In genomic region chr21:25582888-25583287, GRCh38 we compare ENCODE assay signal across 15 cellular contexts. TPM values are rescaled to one million over a fixed set of nuclear protein-coding genes. Genes with fewer than 3 reads are reported as not detected.
DNase-seq lines count a peak whose midpoint lies in the region; ATAC-seq, FAIRE-seq and TF ChIP-seq lines count a peak whose summit lies in the region.
"Had no signal": no experiment of that assay in that cellular context is flagged by ENCODE, and none has a peak within 500 bp of the region (broad histone marks: within the 10 kb centered on the region; RNA-seq: fewer than 3 reads in every experiment).

No MANE protein-coding gene starts in this region.

- no peaks in the 10 kb centered on the region for H3K9me3 ChIP-seq in pancreas
- H3K9me3 ChIP-seq: tibial nerve had no signal

- in situ Hi-C loops in KBM-7 (cut with MboI; ENCODE audit: low pct_unique_long_range_greater_than_20kb, low sequenced_read_pairs) = no loop called here

- no peaks in the 10 kb centered on the region for H3K27me3 ChIP-seq in pancreas
- H3K27me3 ChIP-seq: foreskin keratinocyte, tibial nerve had no signal

- H3K4me3 Mint-ChIP-seq in activated CD4-positive, alpha-beta T cell treated with anti-CD3 and anti-CD28 coated beads, Interleukin-2, amount 10 ng/mL, durations not matched to agents 7 days and 5 days = no peak overlapping the region
- H3K4me3 Mint-ChIP-seq in IgD-negative memory B cell = no peak overlapping the region
- H3K4me3 Mint-ChIP-seq in activated T-helper 17 cell treated with anti-CD3 and anti-CD28 coated beads, Interleukin-2, amount 50 U/mL, for 72 hours = no peak overlapping the region
- no peak overlapping the region for H3K4me3 Mint-ChIP-seq in stimulated activated effector memory CD8-positive, alpha-beta T cell treated with anti-CD3 and anti-CD28 coated beads, Interleukin-12 subunit alpha, Interleukin-12 subunit beta, amount 100 ng/mL, for 72 hours

- no peak for FAIRE-seq in pancreas (lab: Jason Lieb, UNC)
- FAIRE-seq: endometrium, HTR-8/SVneo had no signal

- H3K27ac ChIP-seq in pancreas = no peak overlapping the region
- H3K27ac ChIP-seq: foreskin keratinocyte, tibial nerve had no signal

- H3K36me3 Mint-ChIP-seq in activated CD4-positive, alpha-beta T cell treated with anti-CD3 and anti-CD28 coated beads, Interleukin-2, amount 10 ng/mL, durations not matched to agents 7 days and 5 days (ENCODE audit: low read depth) = peaks cover 56% of the 10 kb centered on the region
- peaks cover 5% of the 10 kb centered on the region for H3K36me3 Mint-ChIP-seq in IgD-negative memory B cell
- peaks cover 81% of the 10 kb centered on the region for H3K36me3 Mint-ChIP-seq in activated T-helper 17 cell treated with anti-CD3 and anti-CD28 coated beads, Interleukin-2, amount 50 U/mL, for 72 hours (ENCODE audit: low read depth)
- H3K36me3 Mint-ChIP-seq in stimulated activated effector memory CD8-positive, alpha-beta T cell treated with anti-CD3 and anti-CD28 coated beads, Interleukin-12 subunit alpha, Interleukin-12 subunit beta, amount 100 ng/mL, for 72 hours = peaks cover 100% of the 10 kb centered on the region

- H3K4me1 ChIP-seq in pancreas = peaks cover 0 to 6% (median 4%) of the 10 kb centered on the region in 3 donors
- H3K4me1 ChIP-seq: foreskin keratinocyte, tibial nerve had no signal

- peaks cover 3% of the 10 kb centered on the region for H3K9me3 Mint-ChIP-seq in activated CD4-positive, alpha-beta T cell treated with anti-CD3 and anti-CD28 coated beads, Interleukin-2, amount 10 ng/mL, durations not matched to agents 7 days and 5 days
- H3K9me3 Mint-ChIP-seq in IgD-negative memory B cell = no peaks in the 10 kb centered on the region
- H3K9me3 Mint-ChIP-seq in activated T-helper 17 cell treated with anti-CD3 and anti-CD28 coated beads, Interleukin-2, amount 50 U/mL, for 72 hours = no peaks in the 10 kb centered on the region
- H3K9me3 Mint-ChIP-seq in stimulated activated effector memory CD8-positive, alpha-beta T cell treated with anti-CD3 and anti-CD28 coated beads, Interleukin-12 subunit alpha, Interleukin-12 subunit beta, amount 100 ng/mL, for 72 hours = no peaks in the 10 kb centered on the region

- no peaks in the 10 kb centered on the region for H3K27me3 Mint-ChIP-seq in activated CD4-positive, alpha-beta T cell treated with anti-CD3 and anti-CD28 coated beads, Interleukin-2, amount 10 ng/mL, durations not matched to agents 7 days and 5 days
- no peaks in the 10 kb centered on the region for H3K27me3 Mint-ChIP-seq in IgD-negative memory B cell
- no peaks in the 10 kb centered on the region for H3K27me3 Mint-ChIP-seq in activated T-helper 17 cell treated with anti-CD3 and anti-CD28 coated beads, Interleukin-2, amount 50 U/mL, for 72 hours

- no peak for DNase-seq in activated CD4-positive, alpha-beta T cell treated with anti-CD3 and anti-CD28 coated beads, Interleukin-2, amount 10 ng/mL, durations not matched to agents 7 days and 5 days
- DNase-seq in activated CD4-positive, alpha-beta T cell treated with anti-CD3 and anti-CD28 coated beads, Interleukin-2, amount 50 U/mL, for 1 hour = no peak
- no peak for DNase-seq in stimulated activated effector memory CD8-positive, alpha-beta T cell treated with anti-CD3 and anti-CD28 coated beads, Interleukin-12 subunit alpha, Interleukin-12 subunit beta, amount 100 ng/mL, for 72 hours (ENCODE audit: low spot score in 2 of 2)
- DNase-seq in pancreas (no peak), KBM-7 (no peak), islet precursor cell (no peak)
- DNase-seq: activated CD8-positive, alpha-beta memory T cell treated with anti-CD3 and anti-CD28 coated beads, Interleukin-2, amount 50 U/mL, for 48 hours; amniotic stem cell; foreskin keratinocyte; NCI-H226 had no signal

- peak overlapping the region; percentile 14 for H3K27ac Mint-ChIP-seq in activated CD4-positive, alpha-beta T cell treated with anti-CD3 and anti-CD28 coated beads, Interleukin-2, amount 10 ng/mL, durations not matched to agents 7 days and 5 days
- peak overlapping the region in 2 of 3 donors; percentile 47 to 78 for H3K27ac Mint-ChIP-seq in IgD-negative memory B cell
- H3K27ac Mint-ChIP-seq in activated T-helper 17 cell treated with anti-CD3 and anti-CD28 coated beads, Interleukin-2, amount 50 U/mL, for 72 hours = peak overlapping the region; percentile 85
- H3K27ac Mint-ChIP-seq in stimulated activated effector memory CD8-positive, alpha-beta T cell treated with anti-CD3 and anti-CD28 coated beads, Interleukin-12 subunit alpha, Interleukin-12 subunit beta, amount 100 ng/mL, for 72 hours = peak overlapping the region; percentile 92

- ATAC-seq in activated T-helper 17 cell treated with anti-CD3 and anti-CD28 coated beads, Interleukin-2, amount 50 U/mL, for 72 hours (replicated peaks) = no peak
- ATAC-seq in stimulated activated effector memory CD8-positive, alpha-beta T cell treated with anti-CD3 and anti-CD28 coated beads, Interleukin-12 subunit alpha, Interleukin-12 subunit beta, amount 100 ng/mL, for 72 hours = peak; percentile 3
- no peak for ATAC-seq in pancreas

- WGBS in pancreas, 2 donors = 91 to 94% methylated on average over 5 of the region's 5 CpGs

- POLR2A ChIA-PET in activated CD4-positive, alpha-beta T cell treated with anti-CD3 and anti-CD28 coated beads, Interleukin-2, amount 10 ng/mL, durations not matched to agents 7 days and 5 days (lab: Charles Lee) = no interaction called here

- CTCF ChIA-PET in activated CD4-positive, alpha-beta T cell treated with anti-CD3 and anti-CD28 coated beads, Interleukin-2, amount 10 ng/mL, durations not matched to agents 7 days and 5 days (lab: Charles Lee) = no interaction called here

- peaks cover 42% of the 10 kb centered on the region for H3K4me1 Mint-ChIP-seq in activated CD4-positive, alpha-beta T cell treated with anti-CD3 and anti-CD28 coated beads, Interleukin-2, amount 10 ng/mL, durations not matched to agents 7 days and 5 days
- peaks cover 15 to 30% (median 20%) of the 10 kb centered on the region in 3 donors for H3K4me1 Mint-ChIP-seq in IgD-negative memory B cell
- peaks cover 32% of the 10 kb centered on the region for H3K4me1 Mint-ChIP-seq in activated T-helper 17 cell treated with anti-CD3 and anti-CD28 coated beads, Interleukin-2, amount 50 U/mL, for 72 hours
- peaks cover 41% of the 10 kb centered on the region for H3K4me1 Mint-ChIP-seq in stimulated activated effector memory CD8-positive, alpha-beta T cell treated with anti-CD3 and anti-CD28 coated beads, Interleukin-12 subunit alpha, Interleukin-12 subunit beta, amount 100 ng/mL, for 72 hours

- intact Hi-C loops in pancreas (cut with DNase I) = no loop called here

- no peak for TF ChIP-seq CTCF in pancreas (IDR thresholded peaks at IDR 0.05)

- H3K4me3 ChIP-seq in pancreas = no peak overlapping the region
- H3K4me3 ChIP-seq: tibial nerve had no signal

- no peaks in the 10 kb centered on the region for H3K36me3 ChIP-seq in pancreas

RNA-seq across cellular contexts. Expression of gene MRPL39, which starts 24.4 kb away (rescaled TPM):
- 10 to 100 TPM; 36.0 to 36.1 TPM for total RNA-seq in activated CD4-positive, alpha-beta T cell treated with anti-CD3 and anti-CD28 coated beads, Interleukin-2, amount 10 ng/mL, durations not matched to agents 7 days and 5 days
- 36.8 TPM for polyA plus RNA-seq in IgD-negative memory B cell
- total RNA-seq in activated T-helper 17 cell treated with anti-CD3 and anti-CD28 coated beads, Interleukin-2, amount 50 U/mL, for 72 hours = 10 to 100 TPM; 43.5 to 55.7 TPM
- 10 to 100 TPM in 4 of 6 donors, 1 to 10 TPM in 2; 9.6 to 14.7 (median 12.9) TPM for total RNA-seq in pancreas
- 10 to 100 TPM; 10.6 to 16.9 TPM for polyA plus RNA-seq in pancreas

RNA-seq across cellular contexts. Expression of gene JAM2, which starts 56.2 kb away (rescaled TPM):
- total RNA-seq in activated CD4-positive, alpha-beta T cell treated with anti-CD3 and anti-CD28 coated beads, Interleukin-2, amount 10 ng/mL, durations not matched to agents 7 days and 5 days = under 1 TPM; 0.05 to 0.23 TPM
- polyA plus RNA-seq in IgD-negative memory B cell (0.15 TPM), pancreas (1 to 10 TPM; 2.4 to 8.5 TPM)
- 1 to 10 TPM in 1 of 2 donors, under 1 TPM in 1; 0.28 to 2.6 TPM for total RNA-seq in activated T-helper 17 cell treated with anti-CD3 and anti-CD28 coated beads, Interleukin-2, amount 50 U/mL, for 72 hours
- total RNA-seq in pancreas = 1 to 10 TPM; 1.4 to 5.2 (median 2.7) TPM
- total RNA-seq: foreskin keratinocyte had no signal
- polyA plus RNA-seq: foreskin keratinocyte had no signal

Comparison
In these comparisons a context has a peak if more than half of its experiments do, and no peak if none do; other contexts are left out.
1. H3K27ac Mint-ChIP-seq: peak in every context shown above with its lines; median percentile 92 in stimulated activated effector memory CD8-positive, alpha-beta T cell treated with anti-CD3 and anti-CD28 coated beads, Interleukin-12 subunit alpha, Interleukin-12 subunit beta, amount 100 ng/mL, for 72 hours; 85 in activated T-helper 17 cell treated with anti-CD3 and anti-CD28 coated beads, Interleukin-2, amount 50 U/mL, for 72 hours; 62 in IgD-negative memory B cell; 14 in activated CD4-positive, alpha-beta T cell treated with anti-CD3 and anti-CD28 coated beads, Interleukin-2, amount 10 ng/mL, durations not matched to agents 7 days and 5 days.